ENCODE assay signal across 8 cellular contexts in the genomic region with DNA sequence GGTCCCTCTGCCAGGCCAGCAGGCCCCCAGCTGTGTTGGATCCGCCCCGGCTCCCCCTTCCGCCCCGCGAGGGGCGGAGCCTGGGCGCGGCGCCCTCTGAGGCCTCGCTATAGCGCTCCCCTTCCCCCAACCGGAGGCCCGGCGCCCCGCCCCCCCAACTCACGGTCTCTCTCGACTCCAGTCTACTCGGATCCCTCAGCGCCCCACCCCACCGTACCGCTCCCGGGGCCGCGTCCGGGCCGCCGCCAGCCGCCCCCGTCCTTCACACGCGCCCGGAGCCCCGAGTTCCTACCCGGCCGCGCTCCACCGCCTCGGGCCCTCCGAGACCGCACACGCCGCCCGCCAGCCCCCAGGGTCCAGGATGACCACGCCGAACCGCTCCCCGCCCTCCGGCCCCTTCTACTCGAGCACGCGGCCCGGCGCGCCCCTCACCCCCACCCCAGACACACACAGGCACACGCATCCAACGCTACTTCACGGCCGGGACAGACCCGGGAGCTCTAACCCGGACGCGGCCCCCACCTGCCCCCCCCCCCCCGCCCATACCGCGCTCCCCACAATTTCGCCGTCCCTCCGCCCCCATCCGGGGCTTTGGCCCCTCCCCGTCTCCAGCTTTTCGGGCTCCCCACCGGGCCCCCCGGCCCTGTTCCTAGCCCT. TPM values are rescaled to one million over a fixed set of nuclear protein-coding genes. Genes with fewer than 3 reads are reported as not detected.
A peak's percentile ranks its signal among the peaks of the same experiment; 100 is the strongest.
DNase-seq lines count a peak whose midpoint lies in the region; ATAC-seq and TF ChIP-seq lines count a peak whose summit lies in the region.

No MANE protein-coding gene starts in this region.

- H3K27ac ChIP-seq in VCaP = peak overlapping the region; percentile 81

- H3K4me1 Mint-ChIP-seq in MCF 10A (ENCODE audit: insufficient read depth, unreplicated experiment) (peaks cover 41% of the 10 kb centered on the region), immature natural killer cell (peaks cover 65 to 79% of the 10 kb centered on the region in 2 donors)

- no peak for ATAC-seq in GM21528 (IDR thresholded peaks at IDR 0.05; ENCODE audit: low FRiP score, unreplicated experiment)

- intact Hi-C loops in MCF 10A (cut with micrococcal nuclease) = no loop called here

- H3K4me3 ChIP-seq in LNCaP clone FGC (ENCODE audit: low read depth, low read length) = peak overlapping the region; percentile 98

- TF ChIP-seq CTCF in LNCaP clone FGC (IDR thresholded peaks at IDR 0.05; ENCODE audit: control insufficient read depth, extremely low read depth, insufficient read depth) (no peak), VCaP (conservative IDR thresholded peaks at IDR 0.05) (no peak), MCF 10A (IDR thresholded peaks at IDR 0.05; ENCODE audit: unreplicated experiment) (no peak)

- no peaks in the 10 kb centered on the region for H3K27me3 Mint-ChIP-seq in MCF 10A (ENCODE audit: insufficient read depth, unreplicated experiment)
- peaks cover 15 to 35% (median 32%) of the 10 kb centered on the region in 3 donors for H3K27me3 Mint-ChIP-seq in immature natural killer cell (ENCODE audit: low read depth in 3 of 3)

- no peaks in the 10 kb centered on the region for H3K9me3 Mint-ChIP-seq in MCF 10A (ENCODE audit: unreplicated experiment)
- peaks cover 0 to 2% (median 0%) of the 10 kb centered on the region in 6 donors for H3K9me3 Mint-ChIP-seq in immature natural killer cell

- no TSS peak for BruUV-seq in MCF 10A (replicated peaks; lab: Mats Ljungman, UMichigan)

- H3K4me1 ChIP-seq in ES-I3 (ENCODE audit: insufficient read depth, low read length) = peaks cover 18% of the 10 kb centered on the region

- H3K36me3 Mint-ChIP-seq in MCF 10A (ENCODE audit: insufficient read depth, unreplicated experiment) = peaks cover 88% of the 10 kb centered on the region
- H3K36me3 Mint-ChIP-seq in immature natural killer cell = peaks cover 0 to 24% (median 0%) of the 10 kb centered on the region in 3 donors

- CTCF ChIA-PET in MCF 10A (lab: Yijun Ruan, JAX) = interaction anchor here (1.6 kb wide), 1 partner anchor 192 kb away, joined by 4 read pairs; no protein-coding TSS in a partner anchor

- peak overlapping the region; percentile 58 for H3K9ac ChIP-seq in ES-I3 (ENCODE audit: low read depth, low read length)

- DNase-seq in LNCaP clone FGC (ENCODE audit: low read depth) = no peak
- peak; percentile 62 for DNase-seq in MCF 10A (ENCODE audit: unreplicated experiment)
- DNase-seq in immature natural killer cell = peak; percentile 62 to 67 (median 62)
- DNase-seq in stimulated activated CD4-positive, alpha-beta T cell treated with anti-CD3 and anti-CD28 coated beads, Interleukin-12 subunit alpha, Interleukin-12 subunit beta, amount 100 ng/mL, for 4 hours = peak; percentile 91
- DNase-seq in HPDE6-E6E7 (ENCODE audit: extremely low spot score) = no peak

- H3K27ac Mint-ChIP-seq in MCF 10A (ENCODE audit: low read depth, unreplicated experiment) (peak overlapping the region; percentile 91), immature natural killer cell (peak overlapping the region; percentile 51 to 100 (median 92))

- POLR2A ChIA-PET in MCF 10A (lab: Yijun Ruan, JAX) = interaction anchor here (0.6 to 14.3 kb wide), 12 partner anchors 12 to 448 kb away, joined by 3 to 278 read pairs (median 5); a partner anchor contains a TSS

- H3K4me3 Mint-ChIP-seq in MCF 10A (ENCODE audit: unreplicated experiment) (peak overlapping the region; percentile 100), immature natural killer cell (peak overlapping the region; percentile 93 to 99 (median 98))

- no peaks in the 10 kb centered on the region for H3K9me3 ChIP-seq in ES-I3 (ENCODE audit: control insufficient read depth, insufficient read depth, low read length)

- H3K36me3 ChIP-seq in ES-I3 (ENCODE audit: insufficient read depth, low read length) = peaks cover 10% of the 10 kb centered on the region

RNA-seq across cellular contexts. Expression of a gene that starts 1.4 kb away (rescaled TPM):
- 41.8 and 47.1 TPM in 2 replicates for total RNA-seq in MCF 10A (2022)
- polyA plus RNA-seq in immature natural killer cell = 10 to 100 TPM; 11.9 to 41.4 (median 17.7) TPM

RNA-seq across cellular contexts. Expression of a gene that starts 3.6 kb away (rescaled TPM):
- total RNA-seq in MCF 10A (2022) = 34.9 and 37.4 TPM in 2 replicates
- 10 to 100 TPM; 19.4 to 28.5 (median 25.2) TPM for polyA plus RNA-seq in immature natural killer cell

RNA-seq across cellular contexts. Expression of a gene that starts 4.4 kb away (rescaled TPM):
- 226 and 294 TPM in 2 replicates for total RNA-seq in MCF 10A (2022)
- polyA plus RNA-seq in immature natural killer cell = 100 to 1,000 TPM; 764 to 982 (median 905) TPM

RNA-seq across cellular contexts. Expression of a gene that starts 13.6 kb away (rescaled TPM):
- total RNA-seq in MCF 10A (2022) = 145 and 148 TPM in 2 replicates
- 10 to 100 TPM; 33.2 to 61.1 (median 57.8) TPM for polyA plus RNA-seq in immature natural killer cell

RNA-seq across cellular contexts. Expression of a gene that starts 14.1 kb away (rescaled TPM):
- 81.0 and 91.3 TPM in 2 replicates for total RNA-seq in MCF 10A (2022)
- polyA plus RNA-seq in immature natural killer cell = 100 to 1,000 TPM in 1 of 3 donors, 10 to 100 TPM in 2; 65.0 to 108 (median 89.0) TPM

Comparison
In these comparisons a context has a peak if more than half of its experiments do, and no peak if none do; other contexts are left out.
1. DNase-seq: peak in MCF 10A (single experiment), immature natural killer cell (3 of 3) and stimulated activated CD4-positive, alpha-beta T cell treated with anti-CD3 and anti-CD28 coated beads, Interleukin-12 subunit alpha, Interleukin-12 subunit beta, amount 100 ng/mL, for 4 hours (single experiment); none in LNCaP clone FGC (single experiment) and HPDE6-E6E7 (single experiment).